Comparison of ENCODE assay signal across 28 cellular contexts in genomic region chr14:23693252-23693775, GRCh38. TPM values are rescaled to one million over a fixed set of nuclear protein-coding genes. Genes with fewer than 3 reads are reported as not detected.
"Had no signal": no experiment of that assay in that cellular context is flagged by ENCODE, and none has a peak within 500 bp of the region (broad histone marks: within the 10 kb centered on the region; RNA-seq: fewer than 3 reads in every experiment).

No MANE protein-coding gene starts in this region.

- H3K27ac ChIP-seq: colonic mucosa, esophagus muscularis mucosa, foreskin keratinocyte, gastroesophageal sphincter, heart left ventricle, neural progenitor cell, testis, tibial artery, upper lobe of left lung had no signal

- H3K27me3 ChIP-seq: colonic mucosa, esophagus muscularis mucosa, gastroesophageal sphincter, hepatocyte, neural progenitor cell, stomach, testis, tibial artery, upper lobe of left lung had no signal

- H3K36me3 ChIP-seq: colonic mucosa, esophagus muscularis mucosa, gastroesophageal sphincter, heart left ventricle, neural progenitor cell, stomach, tibial artery, upper lobe of left lung had no signal

- DNase-seq: colonic mucosa; dermis blood vessel endothelial cell; effector memory CD4-positive, alpha-beta T cell; foreskin keratinocyte; heart left ventricle; kidney; mesenchymal stem cell; midbrain; naive thymus-derived CD4-positive, alpha-beta T cell; stimulated activated CD4-positive, alpha-beta T cell treated with anti-CD3 and anti-CD28 coated beads, Interleukin-2, amount 100 ng/mL, for 24 hours; stimulated activated CD4-positive, alpha-beta T cell treated with anti-CD3 and anti-CD28 coated beads, Interleukin-4, amount 100 ng/mL, for 24 hours; stimulated activated naive CD4-positive, alpha-beta T cell treated with Interleukin-2 at 50 U/mL for 16 hours; stomach; testis; tibial artery; upper lobe of left lung had no signal

- H3K4me1 Mint-ChIP-seq: naive thymus-derived CD4-positive, alpha-beta T cell; neural progenitor cell; stimulated activated effector memory CD8-positive, alpha-beta T cell treated with anti-CD3 and anti-CD28 coated beads, Interleukin-12 subunit alpha, Interleukin-12 subunit beta, amount 100 ng/mL, for 72 hours had no signal

- H3K27me3 Mint-ChIP-seq: progenitor cell of endocrine pancreas had no signal

- H3K4me1 ChIP-seq: colonic mucosa, foreskin keratinocyte had no signal

- H3K4me3 ChIP-seq: colonic mucosa, esophagus muscularis mucosa, gastroesophageal sphincter, hepatocyte, neural progenitor cell, stomach, testis, tibial artery, upper lobe of left lung had no signal

- H3K9me3 ChIP-seq: colonic mucosa, testis, upper lobe of left lung had no signal

- H3K4me2 ChIP-seq: neural progenitor cell had no signal

- H3K36me3 Mint-ChIP-seq: neural progenitor cell; stimulated activated effector memory CD8-positive, alpha-beta T cell treated with anti-CD3 and anti-CD28 coated beads, Interleukin-12 subunit alpha, Interleukin-12 subunit beta, amount 100 ng/mL, for 72 hours had no signal

- H3K79me2 ChIP-seq: hepatocyte, parathyroid adenoma had no signal

- H3K9ac ChIP-seq: neural progenitor cell, parathyroid adenoma had no signal

- H3K27ac Mint-ChIP-seq: naive thymus-derived CD4-positive, alpha-beta T cell; nephron; neural progenitor cell; progenitor cell of endocrine pancreas; stimulated activated effector memory CD8-positive, alpha-beta T cell treated with anti-CD3 and anti-CD28 coated beads, Interleukin-12 subunit alpha, Interleukin-12 subunit beta, amount 100 ng/mL, for 72 hours had no signal

- H3K4me3 Mint-ChIP-seq: naive thymus-derived CD4-positive, alpha-beta T cell; nephron; neural progenitor cell; stimulated activated effector memory CD8-positive, alpha-beta T cell treated with anti-CD3 and anti-CD28 coated beads, Interleukin-12 subunit alpha, Interleukin-12 subunit beta, amount 100 ng/mL, for 72 hours had no signal

- H2AFZ ChIP-seq: neural progenitor cell had no signal

RNA-seq across cellular contexts. Expression of gene DHRS2, which starts 57.1 kb away (rescaled TPM):
- total RNA-seq: endothelial cell of umbilical vein, fibroblast of lung, sciatic nerve, subcutaneous adipose tissue had no signal
